ENCODE assay signal across 8 cellular contexts in genomic region chr1:199920635-199921034, GRCh38.
"Had no signal": no experiment of that assay in that cellular context is flagged by ENCODE, and none has a peak within 500 bp of the region (broad histone marks: within the 10 kb centered on the region; RNA-seq: fewer than 3 reads in every experiment).

No MANE protein-coding gene starts in this region.

- ATAC-seq: GM12878 had no signal

- H3K4me3 ChIP-seq: GM12878 had no signal

- DNase-seq: GDM1, GF-D8 had no signal

- FAIRE-seq: G401.6, GM12878, GM12891, GM12892, GM18507, GM19239 had no signal
